In the genomic region with DNA sequence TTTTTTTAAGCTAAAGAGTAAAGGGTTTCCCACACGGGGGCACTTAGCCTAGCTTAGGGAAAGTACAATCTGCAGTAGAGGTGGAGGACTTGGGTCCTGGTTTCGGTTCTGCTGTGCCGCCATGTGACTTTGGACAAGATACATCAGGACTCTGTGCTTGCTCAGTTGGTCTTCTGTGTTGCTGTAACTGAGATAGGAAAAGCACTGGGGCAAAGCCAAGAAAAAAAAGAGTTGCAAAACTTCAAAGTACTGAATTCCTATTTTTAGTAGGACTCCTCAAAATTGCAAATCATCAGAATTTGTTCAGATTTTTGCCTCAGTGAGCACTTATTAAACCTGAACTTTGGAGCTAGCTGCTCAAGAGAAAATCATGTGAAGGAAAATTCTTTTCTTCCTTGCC, we compare ENCODE assay signal across 9 cellular contexts. TPM values are rescaled to one million over a fixed set of nuclear protein-coding genes. Genes with fewer than 3 reads are reported as not detected.
DNase-seq lines count a peak whose midpoint lies in the region; ATAC-seq and TF ChIP-seq lines count a peak whose summit lies in the region.
"Had no signal": no experiment of that assay in that cellular context is flagged by ENCODE, and none has a peak within 500 bp of the region (broad histone marks: within the 10 kb centered on the region; RNA-seq: fewer than 3 reads in every experiment).

No MANE protein-coding gene starts in this region.

- BruUV-seq in mammary epithelial cell (replicated peaks; lab: Mats Ljungman, UMichigan) = no TSS peak

- DNase-seq in mammary epithelial cell (no peak), middle frontal gyrus (ENCODE audit: extremely low spot score, low spot score) (no peak)
- no peak for DNase-seq in activated CD4-positive, alpha-beta T cell treated with anti-CD3 and anti-CD28 coated beads, Interleukin-2, amount 50 U/mL, for 48 hours

- H3K27ac ChIP-seq in KMS-11 = no peak overlapping the region
- H3K27ac ChIP-seq in mammary epithelial cell (ENCODE audit: insufficient read depth, low read depth, low read length) = no peak overlapping the region
- peak overlapping the region; percentile 63 to 65 for H3K27ac ChIP-seq in liver (ENCODE audit: low read depth in 1 of 2, low read length in 2 of 2)
- peak overlapping the region; percentile 36 for H3K27ac ChIP-seq in temporal lobe (ENCODE audit: low read depth, low read length)

- H4K20me1 ChIP-seq in KMS-11 (ENCODE audit: insufficient read depth) (no peaks in the 10 kb centered on the region), mammary epithelial cell (ENCODE audit: insufficient read depth, low read length) (no peaks in the 10 kb centered on the region)

- intact Hi-C loops in mammary epithelial cell (cut with micrococcal nuclease) = no loop called here

- H3K4me3 ChIP-seq in KMS-11 (IDR thresholded peaks at IDR 0.05; ENCODE audit: insufficient read depth, low read depth, low read length) = no peak overlapping the region
- H3K4me3 ChIP-seq in mammary epithelial cell (replicated peaks in 1 of 3; ENCODE audit: insufficient read depth in 1 of 3, low read depth in 2 of 3, low read length in 3 of 3) = no peak overlapping the region
- peak overlapping the region in 2 of 3 donors; percentile 31 to 39 for H3K4me3 ChIP-seq in liver (ENCODE audit: low read depth in 1 of 3, low read length in 3 of 3)

- TF ChIP-seq CTCF in KMS-11 (conservative IDR thresholded peaks at IDR 0.05; ENCODE audit: low read depth, low read length) (no peak), mammary epithelial cell (conservative IDR thresholded peaks at IDR 0.05 in 1 of 2, IDR thresholded peaks at IDR 0.05 in 1 of 2; ENCODE audit: extremely low read depth in 1 of 2, insufficient read depth in 1 of 2, low read depth in 1 of 2, low read length in 2 of 2) (no peak), liver (IDR thresholded peaks at IDR 0.05; ENCODE audit: low read depth, low read length, missing input control) (no peak)

- dilution Hi-C loops in mammary epithelial cell (cut with HindIII; ENCODE audit: low sequenced_read_pairs) = no loop called here

- CTCF ChIA-PET in mammary epithelial cell (lab: Charles Lee; ENCODE audit: low non-redundant PET) = no interaction called here

- WGBS in mammary epithelial cell (ENCODE audit: low coverage, missing lambda C conversion rate) = 72% methylated on average over 3 of the region's 3 CpGs
- WGBS in liver = 16% methylated on average over 3 of the region's 3 CpGs

- H3K4me2 ChIP-seq in KMS-11 (peak overlapping the region; percentile 30; the same call in 1 of the 2 replicates), mammary epithelial cell (ENCODE audit: insufficient read depth, low read depth, low read length) (no peak overlapping the region)

- H3K27me3 ChIP-seq in KMS-11 (ENCODE audit: insufficient read depth, low read depth) (no peaks in the 10 kb centered on the region), mammary epithelial cell (ENCODE audit: insufficient read depth, low read length) (no peaks in the 10 kb centered on the region), liver (ENCODE audit: control insufficient read depth in 4 of 4, insufficient read depth in 4 of 4, low read length in 3 of 4) (no peaks in the 10 kb centered on the region)

- H3K9me3 ChIP-seq in mammary epithelial cell (replicated peaks; ENCODE audit: insufficient read depth, low read length) = no peaks in the 10 kb centered on the region
- H3K9me3 ChIP-seq in liver (ENCODE audit: control insufficient read depth in 4 of 4, low read length in 3 of 4) = no peaks in the 10 kb centered on the region

- no peak for ATAC-seq in HG03354 (IDR thresholded peaks at IDR 0.05; ENCODE audit: poor library complexity, severe bottlenecking, unreplicated experiment)
- ATAC-seq in GM21619 (IDR thresholded peaks at IDR 0.05; ENCODE audit: unreplicated experiment) = no peak
- ATAC-seq: esophagus mucosa had no signal

- H3K4me1 ChIP-seq in KMS-11 (ENCODE audit: low read depth, poor library complexity, severe bottlenecking) (peaks cover 18% of the 10 kb centered on the region), mammary epithelial cell (ENCODE audit: insufficient read depth, low read length) (no peaks in the 10 kb centered on the region), liver (ENCODE audit: control insufficient read depth in 4 of 4, insufficient read depth in 4 of 4, low read length in 3 of 4) (peaks cover 8 to 18% (median 14%) of the 10 kb centered on the region in 4 donors)

- no peaks in the 10 kb centered on the region for H3K36me3 ChIP-seq in KMS-11 (ENCODE audit: insufficient read depth)
- H3K36me3 ChIP-seq in mammary epithelial cell (ENCODE audit: insufficient read depth, low read length) = no peaks in the 10 kb centered on the region
- H3K36me3 ChIP-seq in liver (ENCODE audit: control insufficient read depth in 4 of 4, insufficient read depth in 3 of 4, low read depth in 1 of 4, low read length in 3 of 4) = no peaks in the 10 kb centered on the region

- H2AFZ ChIP-seq in KMS-11 (ENCODE audit: low read depth) (peak overlapping the region; percentile 36; the same call in 1 of the 2 replicates), mammary epithelial cell (ENCODE audit: low read depth, low read length) (peak overlapping the region; percentile 5)

- peak; percentile 25 to 59 for TF ChIP-seq RAD21 in liver (IDR thresholded peaks at IDR 0.05)

- H3K79me2 ChIP-seq in KMS-11 (ENCODE audit: insufficient read depth, low read depth) (no peaks in the 10 kb centered on the region), mammary epithelial cell (ENCODE audit: insufficient read depth, low read length) (no peaks in the 10 kb centered on the region)

- H3K9ac ChIP-seq in KMS-11 (no peak overlapping the region), mammary epithelial cell (ENCODE audit: insufficient read depth, low read length) (no peak overlapping the region), liver (ENCODE audit: low read depth in 1 of 2, low read length in 2 of 2) (peak overlapping the region in 1 of 2 donors; percentile 82)

- in situ Hi-C loops in mammary epithelial cell (cut with MboI; ENCODE audit: low sequenced_read_pairs in 2 of 2) = no loop called here

TF ChIP-seq in liver, 16 proteins besides CTCF, POLR2A, EP300 and RAD21 (continues in another document):
- TF ChIP-seq FOXA2 (IDR thresholded peaks at IDR 0.05) = peak; percentile 16
- TF ChIP-seq, protein P1, sequence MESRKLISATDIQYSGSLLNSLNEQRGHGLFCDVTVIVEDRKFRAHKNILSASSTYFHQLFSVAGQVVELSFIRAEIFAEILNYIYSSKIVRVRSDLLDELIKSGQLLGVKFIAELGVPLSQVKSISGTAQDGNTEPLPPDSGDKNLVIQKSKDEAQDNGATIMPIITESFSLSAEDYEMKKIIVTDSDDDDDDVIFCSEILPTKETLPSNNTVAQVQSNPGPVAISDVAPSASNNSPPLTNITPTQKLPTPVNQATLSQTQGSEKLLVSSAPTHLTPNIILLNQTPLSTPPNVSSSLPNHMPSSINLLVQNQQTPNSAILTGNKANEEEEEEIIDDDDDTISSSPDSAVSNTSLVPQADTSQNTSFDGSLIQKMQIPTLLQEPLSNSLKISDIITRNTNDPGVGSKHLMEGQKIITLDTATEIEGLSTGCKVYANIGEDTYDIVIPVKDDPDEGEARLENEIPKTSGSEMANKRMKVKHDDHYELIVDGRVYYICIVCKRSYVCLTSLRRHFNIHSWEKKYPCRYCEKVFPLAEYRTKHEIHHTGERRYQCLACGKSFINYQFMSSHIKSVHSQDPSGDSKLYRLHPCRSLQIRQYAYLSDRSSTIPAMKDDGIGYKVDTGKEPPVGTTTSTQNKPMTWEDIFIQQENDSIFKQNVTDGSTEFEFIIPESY (IDR thresholded peaks at IDR 0.05) = no peak
- TF ChIP-seq, protein P2, sequence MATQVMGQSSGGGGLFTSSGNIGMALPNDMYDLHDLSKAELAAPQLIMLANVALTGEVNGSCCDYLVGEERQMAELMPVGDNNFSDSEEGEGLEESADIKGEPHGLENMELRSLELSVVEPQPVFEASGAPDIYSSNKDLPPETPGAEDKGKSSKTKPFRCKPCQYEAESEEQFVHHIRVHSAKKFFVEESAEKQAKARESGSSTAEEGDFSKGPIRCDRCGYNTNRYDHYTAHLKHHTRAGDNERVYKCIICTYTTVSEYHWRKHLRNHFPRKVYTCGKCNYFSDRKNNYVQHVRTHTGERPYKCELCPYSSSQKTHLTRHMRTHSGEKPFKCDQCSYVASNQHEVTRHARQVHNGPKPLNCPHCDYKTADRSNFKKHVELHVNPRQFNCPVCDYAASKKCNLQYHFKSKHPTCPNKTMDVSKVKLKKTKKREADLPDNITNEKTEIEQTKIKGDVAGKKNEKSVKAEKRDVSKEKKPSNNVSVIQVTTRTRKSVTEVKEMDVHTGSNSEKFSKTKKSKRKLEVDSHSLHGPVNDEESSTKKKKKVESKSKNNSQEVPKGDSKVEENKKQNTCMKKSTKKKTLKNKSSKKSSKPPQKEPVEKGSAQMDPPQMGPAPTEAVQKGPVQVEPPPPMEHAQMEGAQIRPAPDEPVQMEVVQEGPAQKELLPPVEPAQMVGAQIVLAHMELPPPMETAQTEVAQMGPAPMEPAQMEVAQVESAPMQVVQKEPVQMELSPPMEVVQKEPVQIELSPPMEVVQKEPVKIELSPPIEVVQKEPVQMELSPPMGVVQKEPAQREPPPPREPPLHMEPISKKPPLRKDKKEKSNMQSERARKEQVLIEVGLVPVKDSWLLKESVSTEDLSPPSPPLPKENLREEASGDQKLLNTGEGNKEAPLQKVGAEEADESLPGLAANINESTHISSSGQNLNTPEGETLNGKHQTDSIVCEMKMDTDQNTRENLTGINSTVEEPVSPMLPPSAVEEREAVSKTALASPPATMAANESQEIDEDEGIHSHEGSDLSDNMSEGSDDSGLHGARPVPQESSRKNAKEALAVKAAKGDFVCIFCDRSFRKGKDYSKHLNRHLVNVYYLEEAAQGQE (IDR thresholded peaks at IDR 0.05) = peak; percentile 35
- TF ChIP-seq YY1 (IDR thresholded peaks at IDR 0.05) = peak; percentile 89
- TF ChIP-seq EGR1 (IDR thresholded peaks at IDR 0.05; ENCODE audit: low read depth in 2 of 2) = peak in 1 of 2 donors; percentile 29
- TF ChIP-seq GABPA (IDR thresholded peaks at IDR 0.05 in 1 of 2, conservative IDR thresholded peaks at IDR 0.05 in 1 of 2) = no peak
- peak; percentile 79 for TF ChIP-seq SP1 (IDR thresholded peaks at IDR 0.05)
- peak; percentile 48 for TF ChIP-seq TAF1 (conservative IDR thresholded peaks at IDR 0.05)
- peak; percentile 39 to 52 for TF ChIP-seq RXRA (IDR thresholded peaks at IDR 0.05)
- TF ChIP-seq HNF4G (IDR thresholded peaks at IDR 0.05) = peak; percentile 12
- TF ChIP-seq, protein P3, sequence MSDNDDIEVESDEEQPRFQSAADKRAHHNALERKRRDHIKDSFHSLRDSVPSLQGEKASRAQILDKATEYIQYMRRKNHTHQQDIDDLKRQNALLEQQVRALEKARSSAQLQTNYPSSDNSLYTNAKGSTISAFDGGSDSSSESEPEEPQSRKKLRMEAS (IDR thresholded peaks at IDR 0.05) = peak; percentile 71
- TF ChIP-seq FOXA1 (IDR thresholded peaks at IDR 0.05) = no peak
- TF ChIP-seq HNF4A (conservative IDR thresholded peaks at IDR 0.05) = peak; percentile 70 to 77
- peak in 1 of 2 donors; percentile 53 for TF ChIP-seq JUND (IDR thresholded peaks at IDR 0.05)

RNA-seq across cellular contexts. Expression of a gene that starts 6.9 kb away (rescaled TPM):
- total RNA-seq in mammary epithelial cell = 10 to 100 TPM; 11.0 to 15.1 TPM
- polyA plus RNA-seq in mammary epithelial cell = 8.2 TPM
- 46.5 TPM for polyA minus RNA-seq in mammary epithelial cell
- total RNA-seq in liver = 10 to 100 TPM; 17.2 to 26.1 TPM
- polyA plus RNA-seq in liver = 10 to 100 TPM in 1 of 2 donors, 1 to 10 TPM in 1; 5.0 to 13.5 TPM
- 48.7 TPM for total RNA-seq in temporal lobe

Comparison
In these comparisons a context has a peak if more than half of its experiments do, and no peak if none do; other contexts are left out.
1. H3K27ac ChIP-seq: peak in liver (2 of 2) and temporal lobe (single experiment); none in KMS-11 (single experiment) and mammary epithelial cell (single experiment).
2. H3K4me3 ChIP-seq: peak in liver (2 of 3); none in KMS-11 (single experiment) and mammary epithelial cell (0 of 3).